1 cellular context compared by ENCODE assay signal in the genomic region with DNA sequence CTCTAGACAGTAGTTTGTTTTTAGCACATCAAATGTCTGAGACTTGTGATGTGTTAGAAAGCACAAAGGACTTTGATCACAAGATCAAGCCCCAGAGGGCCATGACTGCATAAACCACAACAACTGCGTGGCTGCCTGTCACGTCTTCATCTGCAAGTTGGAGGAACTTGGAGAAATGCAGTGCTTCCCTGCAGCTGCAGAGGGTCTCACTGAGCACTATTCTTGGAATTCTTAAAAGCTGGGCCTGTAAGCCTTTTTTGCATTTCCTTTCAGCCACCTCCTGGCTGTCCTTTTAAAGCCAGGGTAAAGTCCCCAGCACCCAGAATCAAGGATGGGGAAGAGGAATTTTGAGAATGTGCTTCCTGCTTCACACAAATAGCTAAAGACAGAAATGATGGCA.
TF ChIP-seq lines count a peak whose summit lies in the region.

No MANE protein-coding gene starts in this region.

TF ChIP-seq in GM23338, 12 proteins besides CTCF, POLR2A, EP300 and RAD21 (continued from another document):
- TF ChIP-seq, protein P1, sequence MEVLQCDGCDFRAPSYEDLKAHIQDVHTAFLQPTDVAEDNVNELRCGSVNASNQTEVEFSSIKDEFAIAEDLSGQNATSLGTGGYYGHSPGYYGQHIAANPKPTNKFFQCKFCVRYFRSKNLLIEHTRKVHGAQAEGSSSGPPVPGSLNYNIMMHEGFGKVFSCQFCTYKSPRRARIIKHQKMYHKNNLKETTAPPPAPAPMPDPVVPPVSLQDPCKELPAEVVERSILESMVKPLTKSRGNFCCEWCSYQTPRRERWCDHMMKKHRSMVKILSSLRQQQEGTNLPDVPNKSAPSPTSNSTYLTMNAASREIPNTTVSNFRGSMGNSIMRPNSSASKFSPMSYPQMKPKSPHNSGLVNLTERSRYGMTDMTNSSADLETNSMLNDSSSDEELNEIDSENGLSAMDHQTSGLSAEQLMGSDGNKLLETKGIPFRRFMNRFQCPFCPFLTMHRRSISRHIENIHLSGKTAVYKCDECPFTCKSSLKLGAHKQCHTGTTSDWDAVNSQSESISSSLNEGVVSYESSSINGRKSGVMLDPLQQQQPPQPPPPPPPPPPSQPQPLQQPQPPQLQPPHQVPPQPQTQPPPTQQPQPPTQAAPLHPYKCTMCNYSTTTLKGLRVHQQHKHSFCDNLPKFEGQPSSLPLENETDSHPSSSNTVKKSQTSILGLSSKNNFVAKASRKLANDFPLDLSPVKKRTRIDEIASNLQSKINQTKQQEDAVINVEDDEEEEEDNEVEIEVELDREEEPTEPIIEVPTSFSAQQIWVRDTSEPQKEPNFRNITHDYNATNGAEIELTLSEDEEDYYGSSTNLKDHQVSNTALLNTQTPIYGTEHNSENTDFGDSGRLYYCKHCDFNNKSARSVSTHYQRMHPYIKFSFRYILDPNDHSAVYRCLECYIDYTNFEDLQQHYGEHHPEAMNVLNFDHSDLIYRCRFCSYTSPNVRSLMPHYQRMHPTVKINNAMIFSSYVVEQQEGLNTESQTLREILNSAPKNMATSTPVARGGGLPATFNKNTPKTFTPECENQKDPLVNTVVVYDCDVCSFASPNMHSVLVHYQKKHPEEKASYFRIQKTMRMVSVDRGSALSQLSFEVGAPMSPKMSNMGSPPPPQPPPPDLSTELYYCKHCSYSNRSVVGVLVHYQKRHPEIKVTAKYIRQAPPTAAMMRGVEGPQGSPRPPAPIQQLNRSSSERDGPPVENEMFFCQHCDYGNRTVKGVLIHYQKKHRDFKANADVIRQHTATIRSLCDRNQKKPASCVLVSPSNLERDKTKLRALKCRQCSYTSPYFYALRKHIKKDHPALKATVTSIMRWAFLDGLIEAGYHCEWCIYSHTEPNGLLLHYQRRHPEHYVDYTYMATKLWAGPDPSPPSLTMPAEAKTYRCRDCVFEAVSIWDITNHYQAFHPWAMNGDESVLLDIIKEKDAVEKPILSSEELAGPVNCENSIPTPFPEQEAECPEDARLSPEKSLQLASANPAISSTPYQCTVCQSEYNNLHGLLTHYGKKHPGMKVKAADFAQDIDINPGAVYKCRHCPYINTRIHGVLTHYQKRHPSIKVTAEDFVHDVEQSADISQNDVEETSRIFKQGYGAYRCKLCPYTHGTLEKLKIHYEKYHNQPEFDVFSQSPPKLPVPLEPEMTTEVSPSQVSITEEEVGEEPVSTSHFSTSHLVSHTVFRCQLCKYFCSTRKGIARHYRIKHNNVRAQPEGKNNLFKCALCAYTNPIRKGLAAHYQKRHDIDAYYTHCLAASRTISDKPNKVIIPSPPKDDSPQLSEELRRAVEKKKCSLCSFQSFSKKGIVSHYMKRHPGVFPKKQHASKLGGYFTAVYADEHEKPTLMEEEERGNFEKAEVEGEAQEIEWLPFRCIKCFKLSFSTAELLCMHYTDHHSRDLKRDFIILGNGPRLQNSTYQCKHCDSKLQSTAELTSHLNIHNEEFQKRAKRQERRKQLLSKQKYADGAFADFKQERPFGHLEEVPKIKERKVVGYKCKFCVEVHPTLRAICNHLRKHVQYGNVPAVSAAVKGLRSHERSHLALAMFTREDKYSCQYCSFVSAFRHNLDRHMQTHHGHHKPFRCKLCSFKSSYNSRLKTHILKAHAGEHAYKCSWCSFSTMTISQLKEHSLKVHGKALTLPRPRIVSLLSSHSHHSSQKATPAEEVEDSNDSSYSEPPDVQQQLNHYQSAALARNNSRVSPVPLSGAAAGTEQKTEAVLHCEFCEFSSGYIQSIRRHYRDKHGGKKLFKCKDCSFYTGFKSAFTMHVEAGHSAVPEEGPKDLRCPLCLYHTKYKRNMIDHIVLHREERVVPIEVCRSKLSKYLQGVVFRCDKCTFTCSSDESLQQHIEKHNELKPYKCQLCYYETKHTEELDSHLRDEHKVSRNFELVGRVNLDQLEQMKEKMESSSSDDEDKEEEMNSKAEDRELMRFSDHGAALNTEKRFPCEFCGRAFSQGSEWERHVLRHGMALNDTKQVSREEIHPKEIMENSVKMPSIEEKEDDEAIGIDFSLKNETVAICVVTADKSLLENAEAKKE (CRISPR knock-in tag; IDR thresholded peaks at IDR 0.05), result peak; percentile 71; the same call in 1 of the 2 replicates
